Comparison of ENCODE assay signal across 20 cellular contexts in genomic region chr11:70887428-70887827, GRCh38.
DNase-seq lines count a peak whose midpoint lies in the region; ATAC-seq, FAIRE-seq and TF ChIP-seq lines count a peak whose summit lies in the region.
"Had no signal": no experiment of that assay in that cellular context is flagged by ENCODE, and none has a peak within 500 bp of the region (broad histone marks: within the 10 kb centered on the region; RNA-seq: fewer than 3 reads in every experiment).

No MANE protein-coding gene starts in this region.

- H3K4me2 ChIP-seq in BLaER1 (peak overlapping the region; percentile 61), GM23338 (no peak overlapping the region), H1 (ENCODE audit: insufficient read depth in 1 of 2, low read depth in 2 of 2, low read length in 2 of 2) (no peak overlapping the region), neural progenitor cell (peak overlapping the region; percentile 70)

- H4K8ac ChIP-seq in H1 (ENCODE audit: extremely low read depth, insufficient read depth, low read length): no peak overlapping the region

- 0 out of 2 replicates have a peak overlapping the region, but pooled peaks have one; percentile 32 for H2AK5ac ChIP-seq in H1 (ENCODE audit: low read depth, low read length)

- no peak overlapping the region for H2BK15ac ChIP-seq in H1 (ENCODE audit: low read length)

- H3K56ac ChIP-seq in H1 (replicated peaks; ENCODE audit: insufficient read length, low read depth, low read length): no peak overlapping the region

- no peak overlapping the region for H3K4ac ChIP-seq in H1 (replicated peaks; ENCODE audit: insufficient read length, low read depth, low read length)

- H3K27ac Mint-ChIP-seq in GM23338 (no peak overlapping the region), neural progenitor cell (no peak overlapping the region)
- H3K27ac Mint-ChIP-seq in stimulated activated memory B cell treated with anti-CD40 and anti-IgM and Interleukin-4, amounts not matched to agents 10 μg/mL and 1 μg/mL and 100 μg/mL, for 72 hours: no peak overlapping the region

- no peak overlapping the region for H2AFZ ChIP-seq in GM23338
- H2AFZ ChIP-seq in H1 (ENCODE audit: low read length): no peak overlapping the region
- H2AFZ ChIP-seq in neural progenitor cell (replicated peaks): no peak overlapping the region

- no peak for TF ChIP-seq POLR2A in H1 (IDR thresholded peaks at IDR 0.05; ENCODE audit: control extremely low read depth in 1 of 2, low read depth in 2 of 2, low read length in 2 of 2)

- no peaks in the 10 kb centered on the region for H4K20me1 ChIP-seq in BLaER1
- H4K20me1 ChIP-seq in GM23338 (replicated peaks; ENCODE audit: insufficient read depth): no peaks in the 10 kb centered on the region
- peaks cover 3 to 7% of the 10 kb centered on the region in 2 experiments for H4K20me1 ChIP-seq in H1 (replicated peaks in 1 of 2; ENCODE audit: control insufficient read depth in 1 of 2, insufficient read depth in 2 of 2, low read length in 2 of 2)
- H4K20me1 ChIP-seq in neural progenitor cell (ENCODE audit: low read depth): no peaks in the 10 kb centered on the region

- no peak overlapping the region for H2BK5ac ChIP-seq in H1 (ENCODE audit: low read depth, low read length)

- no peak overlapping the region for H3K18ac ChIP-seq in H1 (ENCODE audit: extremely low read depth, low read length)

- FAIRE-seq in H1 (lab: Jason Lieb, UNC): no peak
- FAIRE-seq: A204.1, HTR-8/SVneo, RCC 7860 had no signal

- POLR2A ChIA-PET in H1 (lab: Charles Lee; ENCODE audit: partially characterized antibody): no interaction called here

- no peaks in the 10 kb centered on the region for H3K23me2 ChIP-seq in H1 (ENCODE audit: low read depth, low read length)

- no peak overlapping the region for H3K27ac ChIP-seq in BLaER1
- no peak overlapping the region for H3K27ac ChIP-seq in GM23338 (ENCODE audit: low read depth)
- H3K27ac ChIP-seq in H1 (ENCODE audit: low read depth, low read length): no peak overlapping the region
- peak overlapping the region; percentile 91 for H3K27ac ChIP-seq in neural progenitor cell

- H3K4me3 Mint-ChIP-seq in GM23338: no peak overlapping the region
- H3K4me3 Mint-ChIP-seq in neural progenitor cell: no peak overlapping the region
- no peak overlapping the region for H3K4me3 Mint-ChIP-seq in stimulated activated memory B cell treated with anti-CD40 and anti-IgM and Interleukin-4, amounts not matched to agents 10 μg/mL and 1 μg/mL and 100 μg/mL, for 72 hours
- H3K4me3 Mint-ChIP-seq: H9 had no signal

- DNase-seq in GM23338 (ENCODE audit: low spot score) (no peak), H1 (ENCODE audit: low read depth in 1 of 2, low spot score in 2 of 2) (no peak), neural progenitor cell (ENCODE audit: low spot score) (peak; percentile 79), SIG-M5 treated with dmso at 0.1 percent for 504 hours (lab: John Stamatoyannopoulos, UW; ENCODE audit: unreplicated experiment) (no peak)
- DNase-seq: DMS79, H9, KG1, NCI-H1092, NCI-H1436, NCI-H187 treated with DMSO at 0.1 percent for 48 hours, NCI-H226, NCI-H510A treated with DMSO at 0.1 percent for 48 hours, NCI-H82, OCI-M1 had no signal

- H3K9me3 ChIP-seq in BLaER1 (peaks cover 9% of the 10 kb centered on the region; the same call in 1 of the 2 replicates), H1 (ENCODE audit: insufficient read depth in 2 of 2, low read depth in 1 of 2, low read length in 1 of 2) (no peaks in the 10 kb centered on the region; a peak in 1 of 4 replicates), neural progenitor cell (ENCODE audit: low read depth) (no peaks in the 10 kb centered on the region)

- H3K36me3 Mint-ChIP-seq in GM23338 (ENCODE audit: low read depth): peaks cover 39% of the 10 kb centered on the region
- no peaks in the 10 kb centered on the region for H3K36me3 Mint-ChIP-seq in neural progenitor cell
- H3K36me3 Mint-ChIP-seq in stimulated activated memory B cell treated with anti-CD40 and anti-IgM and Interleukin-4, amounts not matched to agents 10 μg/mL and 1 μg/mL and 100 μg/mL, for 72 hours: no peaks in the 10 kb centered on the region

- ATAC-seq in GM23338 (peak; percentile 36; the same call in 2 of the 3 replicates), HG03045 (IDR thresholded peaks at IDR 0.05; ENCODE audit: unreplicated experiment) (no peak)
- ATAC-seq in stimulated activated memory B cell treated with anti-CD40 and anti-IgM and Interleukin-4, amounts not matched to agents 10 μg/mL and 1 μg/mL and 100 μg/mL, for 72 hours: no peak

- no peaks in the 10 kb centered on the region; the same call in 1 of the 2 replicates for H3K79me1 ChIP-seq in H1 (ENCODE audit: low read depth, low read length)

- H3K14ac ChIP-seq in H1 (ENCODE audit: insufficient read length): no peak overlapping the region

- no peak overlapping the region for H4K5ac ChIP-seq in H1 (ENCODE audit: insufficient read length, low read depth, low read length)

- H3K23ac ChIP-seq in H1 (ENCODE audit: insufficient read length): no peak overlapping the region

- H3K9me3 Mint-ChIP-seq in GM23338 (peaks cover 5% of the 10 kb centered on the region), neural progenitor cell (peaks cover 14% of the 10 kb centered on the region)
- peaks cover 2% of the 10 kb centered on the region for H3K9me3 Mint-ChIP-seq in stimulated activated memory B cell treated with anti-CD40 and anti-IgM and Interleukin-4, amounts not matched to agents 10 μg/mL and 1 μg/mL and 100 μg/mL, for 72 hours

- CTCF ChIA-PET in H1 (lab: Charles Lee; ENCODE audit: partially characterized antibody): interaction anchor here (0.8 to 1.6 kb wide), 3 partner anchors 10 to 33 kb away, joined by 3 to 5 read pairs (median 4); no protein-coding TSS in a partner anchor

- no peak overlapping the region for H2BK20ac ChIP-seq in H1 (ENCODE audit: low read length)

- H3K27me3 Mint-ChIP-seq in GM23338 (ENCODE audit: insufficient read depth, low read depth, poor library complexity) (peaks cover 3% of the 10 kb centered on the region), neural progenitor cell (ENCODE audit: insufficient read depth, low read depth) (peaks cover 5% of the 10 kb centered on the region)
- peaks cover 9% of the 10 kb centered on the region for H3K27me3 Mint-ChIP-seq in stimulated activated memory B cell treated with anti-CD40 and anti-IgM and Interleukin-4, amounts not matched to agents 10 μg/mL and 1 μg/mL and 100 μg/mL, for 72 hours

- no peak overlapping the region for H4K91ac ChIP-seq in H1 (replicated peaks; ENCODE audit: insufficient read length, low read length)

- H3F3A ChIP-seq in GM23338 (replicated peaks; ENCODE audit: low read depth): no peaks in the 10 kb centered on the region
- H3F3A ChIP-seq in neural progenitor cell (ENCODE audit: low read depth): peaks cover 26% of the 10 kb centered on the region

- H3K9ac ChIP-seq in BLaER1: no peak overlapping the region
- no peak overlapping the region for H3K9ac ChIP-seq in H1 (replicated peaks in 1 of 4; ENCODE audit: extremely low read depth in 1 of 4, low read depth in 3 of 4, low read length in 3 of 4)
- H3K9ac ChIP-seq in neural progenitor cell: no peak overlapping the region

- H3K4me1 ChIP-seq in BLaER1 (peaks cover 30% of the 10 kb centered on the region), GM23338 (ENCODE audit: insufficient read depth) (no peaks in the 10 kb centered on the region; the same call in 1 of the 2 replicates), H1 (replicated peaks in 1 of 4; ENCODE audit: control insufficient read depth in 3 of 4, insufficient read depth in 4 of 4, low read length in 3 of 4) (peaks cover 0 to 6% (median 3%) of the 10 kb centered on the region in 4 experiments; a peak in 3 of 7 replicates), neural progenitor cell (peaks cover 32% of the 10 kb centered on the region)

- H3K4me3 ChIP-seq in BLaER1 (no peak overlapping the region), GM23338 (no peak overlapping the region), H1 (ENCODE audit: extremely low read depth in 1 of 4, insufficient read depth in 2 of 4, low read depth in 3 of 4, low read length in 4 of 4) (no peak overlapping the region), neural progenitor cell (no peak overlapping the region)

- H3K9me2 ChIP-seq in GM23338 (ENCODE audit: insufficient read depth): no peaks in the 10 kb centered on the region

- no peak overlapping the region for H2BK120ac ChIP-seq in H1 (replicated peaks; ENCODE audit: low read depth, low read length)

- TF ChIP-seq CTCF in GM23338 (conservative IDR thresholded peaks at IDR 0.05; ENCODE audit: low read depth in 2 of 2): no peak
- no peak for TF ChIP-seq CTCF in H1 (IDR thresholded peaks at IDR 0.05; ENCODE audit: control extremely low read depth in 1 of 3, insufficient read depth in 1 of 3, low read depth in 1 of 3, low read length in 3 of 3)
- no peak for TF ChIP-seq CTCF in neural progenitor cell (IDR thresholded peaks at IDR 0.05)

- no peak overlapping the region for H2BK12ac ChIP-seq in H1 (ENCODE audit: low read depth, low read length)

- TF ChIP-seq EP300 in H1 (IDR thresholded peaks at IDR 0.05; ENCODE audit: borderline replicate concordance in 1 of 2, low read depth in 2 of 2, low read length in 2 of 2): no peak

- no peaks in the 10 kb centered on the region for H3K79me2 ChIP-seq in GM23338 (replicated peaks; ENCODE audit: insufficient read depth)
- no peaks in the 10 kb centered on the region; a peak in 1 of 4 replicates for H3K79me2 ChIP-seq in H1 (ENCODE audit: control insufficient read depth in 1 of 2, insufficient read depth in 2 of 2, low read length in 2 of 2)
- H3K79me2 ChIP-seq in neural progenitor cell (ENCODE audit: low read depth): no peaks in the 10 kb centered on the region

- WGBS in H1 (ENCODE audit: extremely low coverage in 1 of 2, insufficient coverage in 1 of 2, insufficient read length in 1 of 2, insufficient replicate concordance in 2 of 2, low coverage in 1 of 2, low lambda C conversion rate in 2 of 2, missing lambda C conversion rate in 1 of 2), 2 experiments: 86% methylated on average over 6 of the region's 6 CpGs; no CpG with 5 or more reads in 1 of the 2 experiments

- no peak for TF ChIP-seq RAD21 in H1 (IDR thresholded peaks at IDR 0.05 in 1 of 2, conservative IDR thresholded peaks at IDR 0.05 in 1 of 2; ENCODE audit: low read depth in 2 of 2, low read length in 2 of 2)

- H3K27me3 ChIP-seq in BLaER1: no peaks in the 10 kb centered on the region
- no peaks in the 10 kb centered on the region for H3K27me3 ChIP-seq in GM23338 (ENCODE audit: insufficient read depth)
- no peaks in the 10 kb centered on the region for H3K27me3 ChIP-seq in H1 (replicated peaks in 1 of 4; ENCODE audit: control insufficient read depth in 3 of 4, extremely low read depth in 1 of 4, insufficient read depth in 3 of 4, low read length in 3 of 4)
- H3K27me3 ChIP-seq in neural progenitor cell: no peaks in the 10 kb centered on the region

- H3K4me1 Mint-ChIP-seq in GM23338: peaks cover 23% of the 10 kb centered on the region
- H3K4me1 Mint-ChIP-seq in neural progenitor cell: peaks cover 29% of the 10 kb centered on the region
- no peaks in the 10 kb centered on the region for H3K4me1 Mint-ChIP-seq in stimulated activated memory B cell treated with anti-CD40 and anti-IgM and Interleukin-4, amounts not matched to agents 10 μg/mL and 1 μg/mL and 100 μg/mL, for 72 hours

- H3K36me3 ChIP-seq in BLaER1 (no peaks in the 10 kb centered on the region), GM23338 (ENCODE audit: insufficient read depth) (no peaks in the 10 kb centered on the region), H1 (ENCODE audit: control insufficient read depth in 2 of 4, insufficient read depth in 4 of 4, low read length in 3 of 4) (peaks cover 0 to 3% (median 0%) of the 10 kb centered on the region in 4 experiments; a peak in 2 of 8 replicates), neural progenitor cell (no peaks in the 10 kb centered on the region)

Comparison
In these comparisons a context has a peak if more than half of its experiments do, and no peak if none do; other contexts are left out.
1. H3K4me2 ChIP-seq: peak in BLaER1 (single experiment) and neural progenitor cell (single experiment); none in GM23338 (single experiment) and H1 (0 of 2).